ENCODE assay signal across 16 cellular contexts in the genomic region with DNA sequence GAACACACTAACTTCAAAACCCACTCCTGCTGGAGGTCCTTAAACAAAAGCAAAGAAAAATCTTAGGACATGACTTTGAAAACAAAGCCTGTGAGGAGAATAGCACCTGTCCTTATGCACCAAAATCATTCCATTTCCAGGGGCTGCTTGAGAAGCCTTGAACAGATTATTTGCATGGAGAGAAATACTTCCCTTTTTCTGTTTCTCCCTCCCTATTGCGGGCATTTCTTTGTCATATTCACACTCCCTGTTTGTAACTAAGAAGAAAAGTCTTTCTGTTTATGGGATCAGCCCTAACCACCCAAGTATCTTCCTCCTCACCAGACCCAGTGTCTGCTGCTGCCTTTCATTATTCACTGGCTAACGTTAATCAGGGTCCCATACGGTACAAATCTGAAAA.
DNase-seq lines count a peak whose midpoint lies in the region; ATAC-seq, FAIRE-seq and TF ChIP-seq lines count a peak whose summit lies in the region.
"Had no signal": no experiment of that assay in that cellular context is flagged by ENCODE, and none has a peak within 500 bp of the region (broad histone marks: within the 10 kb centered on the region; RNA-seq: fewer than 3 reads in every experiment).

No MANE protein-coding gene starts in this region.

- POLR2A ChIA-PET in GM12878 (lab: Charles Lee): interaction anchor here (0.6 kb wide), 1 partner anchor 1865 kb away, joined by 3 read pairs; no protein-coding TSS in a partner anchor

- in situ Hi-C loops in GM12878 (cut with MboI): no loop called here

- H3K4me1 ChIP-seq in DOHH2 (ENCODE audit: control insufficient read depth, low read length) (peaks cover 11% of the 10 kb centered on the region), Karpas-422 (ENCODE audit: low read length) (peaks cover 16% of the 10 kb centered on the region), GM12878 (ENCODE audit: control insufficient read depth, insufficient read depth, low read length) (peaks cover 22% of the 10 kb centered on the region)

- H3K27ac ChIP-seq in DOHH2 (ENCODE audit: low read depth, low read length): no peak overlapping the region
- H3K27ac ChIP-seq in Karpas-422 (ENCODE audit: low read length): no peak overlapping the region
- H3K27ac ChIP-seq in GM12878 (ENCODE audit: control insufficient read depth, insufficient read depth): peak overlapping the region; percentile 20; the same call in 1 of the 2 replicates

- CTCF ChIA-PET in GM12878 (lab: Yijun Ruan, JAX): no interaction called here

- no peaks in the 10 kb centered on the region for H3K9me2 ChIP-seq in DOHH2 (replicated peaks; ENCODE audit: control insufficient read depth, low read length)
- no peaks in the 10 kb centered on the region for H3K9me2 ChIP-seq in Karpas-422 (replicated peaks; ENCODE audit: insufficient read depth, low read length)

- intact Hi-C loops in GM12878 (cut with micrococcal nuclease; ENCODE audit: unreplicated experiment): no loop called here

- H3K9me3 ChIP-seq in DOHH2 (ENCODE audit: control insufficient read depth, insufficient read depth, low read length) (no peaks in the 10 kb centered on the region), Karpas-422 (ENCODE audit: low read length) (no peaks in the 10 kb centered on the region), GM12878 (replicated peaks; ENCODE audit: control insufficient read depth, insufficient read depth, low read length) (no peaks in the 10 kb centered on the region; the same call in 2 of the 3 replicates)

- no peaks in the 10 kb centered on the region for H4K20me1 ChIP-seq in DOHH2 (ENCODE audit: control insufficient read depth, insufficient read depth, low read depth, low read length)
- H4K20me1 ChIP-seq in Karpas-422 (ENCODE audit: insufficient read depth, low read depth, low read length): no peaks in the 10 kb centered on the region
- no peaks in the 10 kb centered on the region for H4K20me1 ChIP-seq in GM12878 (ENCODE audit: control insufficient read depth, insufficient read depth)

- RAD21 ChIA-PET in GM12878 (lab: Charles Lee; ENCODE audit: unreplicated experiment): no interaction called here

- H3K4me3 ChIP-seq in DOHH2 (ENCODE audit: low read length) (no peak overlapping the region), Karpas-422 (ENCODE audit: low read length) (no peak overlapping the region), GM12878 (no peak overlapping the region)
- H3K4me3 ChIP-seq: GM23338 had no signal

- no peak for TF ChIP-seq EP300 in GM12878 (IDR thresholded peaks at IDR 0.05; ENCODE audit: borderline replicate concordance in 1 of 2, control insufficient read depth in 1 of 2, low read depth in 2 of 2, low read length in 2 of 2)

- H3K27me3 ChIP-seq in DOHH2 (ENCODE audit: control insufficient read depth, low read length): no peaks in the 10 kb centered on the region
- no peaks in the 10 kb centered on the region for H3K27me3 ChIP-seq in Karpas-422 (ENCODE audit: low read length)
- no peaks in the 10 kb centered on the region for H3K27me3 ChIP-seq in GM12878 (replicated peaks in 1 of 2; ENCODE audit: control insufficient read depth in 2 of 2, insufficient read depth in 2 of 2, low read length in 1 of 2)

- ATAC-seq in GM12878: peak; percentile 66
- ATAC-seq: GM23338 had no signal

- H3K4me2 ChIP-seq in DOHH2 (ENCODE audit: low read length) (peak overlapping the region; percentile 45), Karpas-422 (ENCODE audit: low read depth, low read length, poor library complexity, severe bottlenecking) (peak overlapping the region; percentile 45), GM12878 (ENCODE audit: control insufficient read depth, insufficient read depth) (peak overlapping the region; percentile 22; the same call in 1 of the 2 replicates)
- H3K4me2 ChIP-seq: GM23338 had no signal

- DNase-seq in GM12892 (ENCODE audit: insufficient read length) (no peak), Karpas-422 (peak; percentile 71), GM12878 (ENCODE audit: low read depth, low spot score) (no peak), RPMI8226 (no peak), D341Med (ENCODE audit: low spot score) (no peak), NCI-H1930 (lab: John Stamatoyannopoulos, UW) (no peak)
- DNase-seq: Calu3; CD4-positive, alpha-beta T cell; DMS79 treated with DMSO at 0.1 percent for 48 hours; GDM1; NCI-H1417; NCI-H2029 treated with DMSO at 0.1 percent for 48 hours; NCI-H526; Right ventricle myocardium superior had no signal

- TF ChIP-seq RAD21 in GM12878 (IDR thresholded peaks at IDR 0.05; ENCODE audit: insufficient read depth, low read depth, low read length): no peak

- H3K79me2 ChIP-seq in DOHH2 (ENCODE audit: control insufficient read depth, low read length) (no peaks in the 10 kb centered on the region), Karpas-422 (ENCODE audit: low read length) (no peaks in the 10 kb centered on the region), GM12878 (ENCODE audit: control insufficient read depth, insufficient read depth, low read length) (no peaks in the 10 kb centered on the region)

- no peak overlapping the region for H2AFZ ChIP-seq in Karpas-422 (ENCODE audit: low read length)
- no peak overlapping the region for H2AFZ ChIP-seq in GM12878 (ENCODE audit: control insufficient read depth, low read depth, low read length)
- H2AFZ ChIP-seq: GM23338 had no signal

- SMC1A ChIA-PET in GM12878 (lab: Charles Lee; ENCODE audit: uncharacterized antibody, unreplicated experiment): no interaction called here

- no peaks in the 10 kb centered on the region for H3K36me3 ChIP-seq in DOHH2 (ENCODE audit: control insufficient read depth, low read length)
- no peaks in the 10 kb centered on the region for H3K36me3 ChIP-seq in Karpas-422 (ENCODE audit: insufficient read depth, low read length)
- no peaks in the 10 kb centered on the region for H3K36me3 ChIP-seq in GM12878 (ENCODE audit: control insufficient read depth in 2 of 2, insufficient read depth in 2 of 2, low read length in 1 of 2)

- TF ChIP-seq POLR2A in GM12892 (IDR thresholded peaks at IDR 0.05; ENCODE audit: low read depth, low read length) (no peak), GM12878 (IDR thresholded peaks at IDR 0.05; ENCODE audit: low read depth, low read length) (no peak)

- no peaks in the 10 kb centered on the region for H3F3A ChIP-seq in DOHH2 (ENCODE audit: control insufficient read depth, insufficient read depth)

- H3K9ac ChIP-seq in Karpas-422 (ENCODE audit: low read length): no peak overlapping the region
- H3K9ac ChIP-seq in GM12878 (ENCODE audit: control insufficient read depth, insufficient read depth, low read length): no peak overlapping the region

- peak; percentile 87 for FAIRE-seq in GM12892 (lab: Jason Lieb, UNC)
- FAIRE-seq in GM12878 (lab: Jason Lieb, UNC): peak; percentile 97

- no peak for TF ChIP-seq CTCF in DOHH2 (IDR thresholded peaks at IDR 0.05; ENCODE audit: low read depth, low read length, poor library complexity, severe bottlenecking)
- no peak for TF ChIP-seq CTCF in GM12878 (IDR thresholded peaks at IDR 0.05 in 2 of 3, conservative IDR thresholded peaks at IDR 0.05 in 1 of 3; ENCODE audit: control insufficient read depth in 2 of 3, extremely low read depth in 1 of 3, insufficient read depth in 1 of 3, low read depth in 3 of 3, low read length in 3 of 3)

- 8% methylated on average over 3 of the region's 3 CpGs for WGBS in GM12878 (ENCODE audit: insufficient coverage, insufficient replicate concordance, low lambda C conversion rate, missing lambda C conversion rate)

- no TSS peak for BruUV-seq in GM12878 (replicated peaks; lab: Mats Ljungman, UMichigan)

TF ChIP-seq in GM12878, 131 proteins besides CTCF, POLR2A, EP300 and RAD21 (continues in another document):
- TF ChIP-seq, protein P1, sequence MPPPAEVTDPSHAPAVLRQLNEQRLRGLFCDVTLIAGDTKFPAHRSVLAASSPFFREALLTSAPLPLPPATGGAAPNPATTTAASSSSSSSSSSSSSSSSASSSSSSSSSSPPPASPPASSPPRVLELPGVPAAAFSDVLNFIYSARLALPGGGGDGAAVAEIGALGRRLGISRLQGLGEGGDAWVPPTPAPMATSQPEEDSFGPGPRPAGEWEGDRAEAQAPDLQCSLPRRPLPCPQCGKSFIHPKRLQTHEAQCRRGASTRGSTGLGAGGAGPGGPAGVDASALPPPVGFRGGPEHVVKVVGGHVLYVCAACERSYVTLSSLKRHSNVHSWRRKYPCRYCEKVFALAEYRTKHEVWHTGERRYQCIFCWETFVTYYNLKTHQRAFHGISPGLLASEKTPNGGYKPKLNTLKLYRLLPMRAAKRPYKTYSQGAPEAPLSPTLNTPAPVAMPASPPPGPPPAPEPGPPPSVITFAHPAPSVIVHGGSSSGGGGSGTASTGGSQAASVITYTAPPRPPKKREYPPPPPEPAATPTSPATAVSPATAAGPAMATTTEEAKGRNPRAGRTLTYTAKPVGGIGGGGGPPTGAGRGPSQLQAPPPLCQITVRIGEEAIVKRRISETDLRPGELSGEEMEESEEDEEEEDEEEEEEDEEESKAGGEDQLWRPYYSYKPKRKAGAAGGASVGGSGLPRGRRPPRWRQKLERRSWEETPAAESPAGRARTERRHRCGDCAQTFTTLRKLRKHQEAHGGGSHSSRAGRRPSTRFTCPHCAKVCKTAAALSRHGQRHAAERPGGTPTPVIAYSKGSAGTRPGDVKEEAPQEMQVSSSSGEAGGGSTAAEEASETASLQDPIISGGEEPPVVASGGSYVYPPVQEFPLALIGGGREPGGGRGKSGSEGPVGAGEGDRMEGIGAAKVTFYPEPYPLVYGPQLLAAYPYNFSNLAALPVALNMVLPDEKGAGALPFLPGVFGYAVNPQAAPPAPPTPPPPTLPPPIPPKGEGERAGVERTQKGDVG (CRISPR knock-in tag; IDR thresholded peaks at IDR 0.05): no peak
- TF ChIP-seq ZNF622 (IDR thresholded peaks at IDR 0.05): no peak
- TF ChIP-seq, protein P2, sequence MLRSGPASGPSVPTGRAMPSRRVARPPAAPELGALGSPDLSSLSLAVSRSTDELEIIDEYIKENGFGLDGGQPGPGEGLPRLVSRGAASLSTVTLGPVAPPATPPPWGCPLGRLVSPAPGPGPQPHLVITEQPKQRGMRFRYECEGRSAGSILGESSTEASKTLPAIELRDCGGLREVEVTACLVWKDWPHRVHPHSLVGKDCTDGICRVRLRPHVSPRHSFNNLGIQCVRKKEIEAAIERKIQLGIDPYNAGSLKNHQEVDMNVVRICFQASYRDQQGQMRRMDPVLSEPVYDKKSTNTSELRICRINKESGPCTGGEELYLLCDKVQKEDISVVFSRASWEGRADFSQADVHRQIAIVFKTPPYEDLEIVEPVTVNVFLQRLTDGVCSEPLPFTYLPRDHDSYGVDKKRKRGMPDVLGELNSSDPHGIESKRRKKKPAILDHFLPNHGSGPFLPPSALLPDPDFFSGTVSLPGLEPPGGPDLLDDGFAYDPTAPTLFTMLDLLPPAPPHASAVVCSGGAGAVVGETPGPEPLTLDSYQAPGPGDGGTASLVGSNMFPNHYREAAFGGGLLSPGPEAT (IDR thresholded peaks at IDR 0.05; ENCODE audit: low read depth): peak; percentile 50; the same call in 1 of the 2 replicates
- 0 out of 2 replicates have a peak, but pooled peaks have one; percentile 19 for TF ChIP-seq IKZF1 (conservative IDR thresholded peaks at IDR 0.05)
- peak; percentile 46 to 51; a peak in 2 of 4 replicates for TF ChIP-seq IKZF2 (IDR thresholded peaks at IDR 0.05)
